In genomic region chr5:132490484-132491367, GRCh38 we compare ENCODE assay signal across 8 cellular contexts. TPM values are rescaled to one million over a fixed set of nuclear protein-coding genes. Genes with fewer than 3 reads are reported as not detected.
DNase-seq lines count a peak whose midpoint lies in the region; ATAC-seq and TF ChIP-seq lines count a peak whose summit lies in the region.

Gene IRF1 (minus strand): TSS chr5:132490773. CDS start chr5:132489478, 1,295 bp downstream.

- peak within 1 kb of the TSS; percentile 97 for H3K4me3 Mint-ChIP-seq in activated naive CD8-positive, alpha-beta T cell
- H3K4me3 Mint-ChIP-seq in glutamatergic neuron (ENCODE audit: unreplicated experiment) = peak within 1 kb of the TSS; percentile 90

- TF ChIP-seq CTCF in GM12865 (IDR thresholded peaks at IDR 0.05; ENCODE audit: insufficient read depth, low read depth, low read length, missing control alignments) (no peak), glutamatergic neuron (IDR thresholded peaks at IDR 0.05; ENCODE audit: partially characterized antibody, unreplicated experiment) (no peak), ovary (IDR thresholded peaks at IDR 0.05) (peak in 1 of 3 donors; percentile 31), thyroid gland (IDR thresholded peaks at IDR 0.05) (no peak)

- H3K27me3 ChIP-seq in ovary = no peaks in the 10 kb centered on the region
- H3K27me3 ChIP-seq in thyroid gland = no peaks in the 10 kb centered on the region

- peak within 1 kb of the TSS; percentile 97 for H3K27ac Mint-ChIP-seq in activated naive CD8-positive, alpha-beta T cell
- H3K27ac Mint-ChIP-seq in glutamatergic neuron (ENCODE audit: unreplicated experiment) = no peak within 1 kb of the TSS

- peak; percentile 73 for ATAC-seq in HG02623 (IDR thresholded peaks at IDR 0.05; ENCODE audit: unreplicated experiment)

- DNase-seq in GM12865 (ENCODE audit: low read depth) = peak; percentile 98
- DNase-seq in NCI-H1092 treated with DMSO at 0.1 percent for 48 hours (lab: John Stamatoyannopoulos, UW) = peak; percentile 55
- peak; percentile 95 for DNase-seq in SKM-1 treated with dmso at 0.1 percent for 144 hours (lab: John Stamatoyannopoulos, UW; ENCODE audit: unreplicated experiment)
- peak; percentile 88 for DNase-seq in glutamatergic neuron
- peak; percentile 95 to 97 (median 97) for DNase-seq in ovary
- DNase-seq in thyroid gland = peak; percentile 97

- no peaks in the 10 kb centered on the region for H3K9me3 Mint-ChIP-seq in activated naive CD8-positive, alpha-beta T cell (ENCODE audit: low read depth)
- peaks cover 2% of the 10 kb centered on the region for H3K9me3 Mint-ChIP-seq in glutamatergic neuron (ENCODE audit: unreplicated experiment)

- TF ChIP-seq EP300 in ovary (IDR thresholded peaks at IDR 0.05) = peak; percentile 75

- peaks cover 16% of the 10 kb centered on the region for H3K4me1 ChIP-seq in ovary (ENCODE audit: insufficient read depth)
- H3K4me1 ChIP-seq in thyroid gland = peaks cover 33 to 60% of the 10 kb centered on the region in 2 donors

- peaks cover 18% of the 10 kb centered on the region for H3K36me3 Mint-ChIP-seq in activated naive CD8-positive, alpha-beta T cell
- no peaks in the 10 kb centered on the region for H3K36me3 Mint-ChIP-seq in glutamatergic neuron (ENCODE audit: unreplicated experiment)

- H3K9me3 ChIP-seq in ovary (no peaks in the 10 kb centered on the region), thyroid gland (no peaks in the 10 kb centered on the region)

- intact Hi-C loops in ovary (cut with DNase I) (loop anchor here in 3 of 4 donors (2.0 to 10.0 kb wide), 4 partner anchors 68 to 856 kb away; partner anchors contain the start of gene RAPGEF6 (in 1 of the 3)), thyroid gland (cut with DNase I) (loop anchor here (10.0 kb wide), 1 partner anchor 564 kb away; the partner anchor contains the start of gene HSPA4)

- H3K4me3 ChIP-seq in GM12865 (ENCODE audit: low read depth, low read length) = peak within 1 kb of the TSS; percentile 73
- peak within 1 kb of the TSS; percentile 93 for H3K4me3 ChIP-seq in ovary
- H3K4me3 ChIP-seq in thyroid gland (replicated peaks in 1 of 3) = peak within 1 kb of the TSS; percentile 67 to 93 (median 87)

- H3K36me3 ChIP-seq in ovary = no peaks in the 10 kb centered on the region
- peaks cover 12 to 18% of the 10 kb centered on the region in 2 donors for H3K36me3 ChIP-seq in thyroid gland

- H3K27me3 Mint-ChIP-seq in activated naive CD8-positive, alpha-beta T cell = no peaks in the 10 kb centered on the region
- H3K27me3 Mint-ChIP-seq in glutamatergic neuron (ENCODE audit: unreplicated experiment) = peaks cover 20% of the 10 kb centered on the region

- 0 to 1% (median 1%) methylated on average over 67 to 87 of the region's 87 CpGs for WGBS in ovary, 3 donors
- WGBS in thyroid gland, 2 donors = 0% methylated on average over 13 to 26 of the region's 87 CpGs

- H3K4me1 Mint-ChIP-seq in activated naive CD8-positive, alpha-beta T cell (ENCODE audit: low read depth) = peaks cover 62% of the 10 kb centered on the region
- no peaks in the 10 kb centered on the region for H3K4me1 Mint-ChIP-seq in glutamatergic neuron (ENCODE audit: low read depth, unreplicated experiment)

- TF ChIP-seq POLR2A in ovary (IDR thresholded peaks at IDR 0.05) = peak; percentile 90
- TF ChIP-seq POLR2A in thyroid gland (IDR thresholded peaks at IDR 0.05) = peak; percentile 87 to 99

- peak within 1 kb of the TSS; percentile 86 to 95 for H3K27ac ChIP-seq in ovary
- peak within 1 kb of the TSS; percentile 92 to 99 (median 97) for H3K27ac ChIP-seq in thyroid gland

RNA-seq across cellular contexts. Expression of gene IRF1, which starts in this region (rescaled TPM):
- total RNA-seq in glutamatergic neuron (ENCODE audit: unreplicated experiment) (2.8 TPM), ovary (100 to 1,000 TPM in 1 of 7 donors, 10 to 100 TPM in 6; 17.3 to 126 (median 31.1) TPM), thyroid gland (10 to 100 TPM; 24.6 to 49.7 (median 32.1) TPM)
- polyA plus RNA-seq in ovary = 10 to 100 TPM; 23.1 to 26.7 TPM

Comparison
In these comparisons a context has a peak if more than half of its experiments do, and no peak if none do; other contexts are left out.
1. Peak in every context shown above with its lines: DNase-seq, ATAC-seq, H3K4me3 ChIP-seq and H3K27ac ChIP-seq.